10 cellular contexts compared by ENCODE assay signal in the genomic region with DNA sequence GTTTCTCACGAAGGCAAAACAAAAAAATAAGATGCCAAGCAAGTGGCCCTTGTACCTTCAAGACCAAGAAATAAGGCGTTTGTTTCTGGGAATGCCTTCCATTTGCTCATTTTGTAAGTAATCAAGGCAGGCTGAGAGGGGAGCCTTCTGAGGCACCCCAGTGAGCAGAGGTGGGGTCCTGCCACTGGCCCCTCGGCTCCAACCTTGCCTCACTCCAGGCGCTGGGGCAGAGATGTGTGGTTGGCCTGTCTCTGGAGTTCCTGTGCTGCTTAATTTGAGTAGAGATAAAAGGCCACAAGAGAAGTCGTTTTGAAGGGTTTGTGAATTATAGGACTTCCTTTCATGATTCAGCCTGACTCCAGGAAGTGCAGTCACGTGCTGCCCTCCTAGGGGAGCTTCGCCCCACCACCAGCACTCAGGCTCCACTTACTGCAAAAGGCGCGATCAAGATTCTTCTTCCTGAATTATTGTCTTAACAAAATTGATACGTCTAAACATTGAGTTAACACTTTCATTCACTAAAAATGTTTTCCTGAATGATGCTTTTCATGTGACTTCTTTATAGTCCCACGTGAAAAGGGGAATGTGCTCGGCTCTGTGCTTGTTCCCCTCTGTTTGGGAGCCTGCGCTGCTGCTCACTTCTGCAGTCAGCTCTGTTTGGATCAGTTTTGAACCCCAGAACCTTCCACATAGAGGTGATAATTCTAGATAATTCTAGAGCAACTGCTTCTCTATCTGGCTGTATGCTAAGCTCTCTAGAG. TPM values are rescaled to one million over a fixed set of nuclear protein-coding genes. Genes with fewer than 3 reads are reported as not detected.
A peak's percentile ranks its signal among the peaks of the same experiment; 100 is the strongest.
DNase-seq lines count a peak whose midpoint lies in the region; ATAC-seq, FAIRE-seq and TF ChIP-seq lines count a peak whose summit lies in the region.
"Had no signal": no experiment of that assay in that cellular context is flagged by ENCODE, and none has a peak within 500 bp of the region (broad histone marks: within the 10 kb centered on the region; RNA-seq: fewer than 3 reads in every experiment).

No MANE protein-coding gene starts in this region.

- intact Hi-C loops in pancreas (cut with DNase I), result no loop called here

- no peak overlapping the region for H3K27ac Mint-ChIP-seq in WTC11
- H3K27ac Mint-ChIP-seq: activated T-helper 1 cell treated with anti-CD3 and anti-CD28 coated beads, Interleukin-12 subunit alpha, Interleukin-12 subunit beta, Interleukin-2, Interleukin-4 antibody, amounts not matched to agents 30 ng/mL and 10 ng/mL and 1 ng/mL, durations not matched to agents 14 hours and 24 hours and 36 hours had no signal

- 72 to 75% methylated on average over 13 of the region's 13 CpGs for WGBS in pancreas, 2 donors

- H3K4me3 ChIP-seq in pancreas (no peak overlapping the region), MG63 (no peak overlapping the region)

- no peak for FAIRE-seq in pancreas (lab: Jason Lieb, UNC)

- DNase-seq in DMS79 treated with DMSO at 0.1 percent for 48 hours (lab: John Stamatoyannopoulos, UW), result peak; percentile 10
- no peak for DNase-seq in DMS79 (lab: John Stamatoyannopoulos, UW)
- no peak for DNase-seq in WTC11 (ENCODE audit: low spot score)
- DNase-seq in pancreas, result no peak
- DNase-seq in MG63, result no peak
- no peak for DNase-seq in OCI-M2 (lab: John Stamatoyannopoulos, UW; ENCODE audit: unreplicated experiment)
- DNase-seq in HCEC 1CT, result no peak

- H3K36me3 Mint-ChIP-seq in WTC11, result peaks cover 2% of the 10 kb centered on the region; the same call in 1 of the 2 replicates

- H3K9me3 Mint-ChIP-seq in WTC11, result peaks cover 24% of the 10 kb centered on the region

- ATAC-seq in HG03139 (IDR thresholded peaks at IDR 0.05; ENCODE audit: unreplicated experiment) (peak; percentile 59), WTC11 (peak; percentile 32), pancreas (peak in 3 of 4 donors; percentile 25 to 66 (median 66))

- H3K4me1 Mint-ChIP-seq in WTC11, result peaks cover 18% of the 10 kb centered on the region

- CTCF ChIA-PET in WTC11 (lab: Charles Lee), result interaction anchor here (0.9 to 1.1 kb wide), 4 partner anchors 8 to 59 kb away, joined by 3 to 4 read pairs (median 3); no protein-coding TSS in a partner anchor

- H3K27me3 Mint-ChIP-seq in WTC11 (ENCODE audit: low read depth), result peaks cover 14% of the 10 kb centered on the region

- POLR2A ChIA-PET in WTC11 (lab: Charles Lee), result interaction anchor here (0.7 kb wide), 1 partner anchor 1332 kb away, joined by 3 read pairs; no protein-coding TSS in a partner anchor

- peak overlapping the region in 1 of 4 donors; percentile 17 for H3K27ac ChIP-seq in pancreas
- H3K27ac ChIP-seq: 22Rv1 had no signal

- no peak overlapping the region for H3K4me3 Mint-ChIP-seq in WTC11
- H3K4me3 Mint-ChIP-seq: activated T-helper 1 cell treated with anti-CD3 and anti-CD28 coated beads, Interleukin-12 subunit alpha, Interleukin-12 subunit beta, Interleukin-2, Interleukin-4 antibody, amounts not matched to agents 30 ng/mL and 10 ng/mL and 1 ng/mL, durations not matched to agents 14 hours and 24 hours and 36 hours had no signal

- TF ChIP-seq CTCF in WTC11 (IDR thresholded peaks at IDR 0.05) (no peak), pancreas (IDR thresholded peaks at IDR 0.05) (no peak)

- no peaks in the 10 kb centered on the region for H3K36me3 ChIP-seq in pancreas
- no peaks in the 10 kb centered on the region for H3K36me3 ChIP-seq in MG63

- H3K27me3 ChIP-seq in pancreas, result no peaks in the 10 kb centered on the region
- no peaks in the 10 kb centered on the region for H3K27me3 ChIP-seq in MG63

- peaks cover 0 to 8% (median 6%) of the 10 kb centered on the region in 3 donors for H3K4me1 ChIP-seq in pancreas

- H3K9me3 ChIP-seq in pancreas, result no peaks in the 10 kb centered on the region
- no peaks in the 10 kb centered on the region for H3K9me3 ChIP-seq in MG63

TF ChIP-seq in WTC11, 78 proteins besides CTCF, POLR2A, EP300 and RAD21:
- TF ChIP-seq ZNF416 (CRISPR knock-in tag; IDR thresholded peaks at IDR 0.05), result no peak
- TF ChIP-seq, protein P1, sequence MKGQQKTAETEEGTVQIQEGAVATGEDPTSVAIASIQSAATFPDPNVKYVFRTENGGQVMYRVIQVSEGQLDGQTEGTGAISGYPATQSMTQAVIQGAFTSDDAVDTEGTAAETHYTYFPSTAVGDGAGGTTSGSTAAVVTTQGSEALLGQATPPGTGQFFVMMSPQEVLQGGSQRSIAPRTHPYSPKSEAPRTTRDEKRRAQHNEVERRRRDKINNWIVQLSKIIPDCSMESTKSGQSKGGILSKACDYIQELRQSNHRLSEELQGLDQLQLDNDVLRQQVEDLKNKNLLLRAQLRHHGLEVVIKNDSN (CRISPR knock-in tag; IDR thresholded peaks at IDR 0.05), result peak; percentile 64
- no peak for TF ChIP-seq ATF1 (CRISPR knock-in tag; IDR thresholded peaks at IDR 0.05)
- TF ChIP-seq RORB (CRISPR knock-in tag; IDR thresholded peaks at IDR 0.05), result no peak
- TF ChIP-seq FOXK1 (CRISPR knock-in tag; IDR thresholded peaks at IDR 0.05), result no peak
- TF ChIP-seq, protein P2, sequence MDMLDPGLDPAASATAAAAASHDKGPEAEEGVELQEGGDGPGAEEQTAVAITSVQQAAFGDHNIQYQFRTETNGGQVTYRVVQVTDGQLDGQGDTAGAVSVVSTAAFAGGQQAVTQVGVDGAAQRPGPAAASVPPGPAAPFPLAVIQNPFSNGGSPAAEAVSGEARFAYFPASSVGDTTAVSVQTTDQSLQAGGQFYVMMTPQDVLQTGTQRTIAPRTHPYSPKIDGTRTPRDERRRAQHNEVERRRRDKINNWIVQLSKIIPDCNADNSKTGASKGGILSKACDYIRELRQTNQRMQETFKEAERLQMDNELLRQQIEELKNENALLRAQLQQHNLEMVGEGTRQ (CRISPR knock-in tag; IDR thresholded peaks at IDR 0.05), result peak; percentile 76
- TF ChIP-seq, protein P3, sequence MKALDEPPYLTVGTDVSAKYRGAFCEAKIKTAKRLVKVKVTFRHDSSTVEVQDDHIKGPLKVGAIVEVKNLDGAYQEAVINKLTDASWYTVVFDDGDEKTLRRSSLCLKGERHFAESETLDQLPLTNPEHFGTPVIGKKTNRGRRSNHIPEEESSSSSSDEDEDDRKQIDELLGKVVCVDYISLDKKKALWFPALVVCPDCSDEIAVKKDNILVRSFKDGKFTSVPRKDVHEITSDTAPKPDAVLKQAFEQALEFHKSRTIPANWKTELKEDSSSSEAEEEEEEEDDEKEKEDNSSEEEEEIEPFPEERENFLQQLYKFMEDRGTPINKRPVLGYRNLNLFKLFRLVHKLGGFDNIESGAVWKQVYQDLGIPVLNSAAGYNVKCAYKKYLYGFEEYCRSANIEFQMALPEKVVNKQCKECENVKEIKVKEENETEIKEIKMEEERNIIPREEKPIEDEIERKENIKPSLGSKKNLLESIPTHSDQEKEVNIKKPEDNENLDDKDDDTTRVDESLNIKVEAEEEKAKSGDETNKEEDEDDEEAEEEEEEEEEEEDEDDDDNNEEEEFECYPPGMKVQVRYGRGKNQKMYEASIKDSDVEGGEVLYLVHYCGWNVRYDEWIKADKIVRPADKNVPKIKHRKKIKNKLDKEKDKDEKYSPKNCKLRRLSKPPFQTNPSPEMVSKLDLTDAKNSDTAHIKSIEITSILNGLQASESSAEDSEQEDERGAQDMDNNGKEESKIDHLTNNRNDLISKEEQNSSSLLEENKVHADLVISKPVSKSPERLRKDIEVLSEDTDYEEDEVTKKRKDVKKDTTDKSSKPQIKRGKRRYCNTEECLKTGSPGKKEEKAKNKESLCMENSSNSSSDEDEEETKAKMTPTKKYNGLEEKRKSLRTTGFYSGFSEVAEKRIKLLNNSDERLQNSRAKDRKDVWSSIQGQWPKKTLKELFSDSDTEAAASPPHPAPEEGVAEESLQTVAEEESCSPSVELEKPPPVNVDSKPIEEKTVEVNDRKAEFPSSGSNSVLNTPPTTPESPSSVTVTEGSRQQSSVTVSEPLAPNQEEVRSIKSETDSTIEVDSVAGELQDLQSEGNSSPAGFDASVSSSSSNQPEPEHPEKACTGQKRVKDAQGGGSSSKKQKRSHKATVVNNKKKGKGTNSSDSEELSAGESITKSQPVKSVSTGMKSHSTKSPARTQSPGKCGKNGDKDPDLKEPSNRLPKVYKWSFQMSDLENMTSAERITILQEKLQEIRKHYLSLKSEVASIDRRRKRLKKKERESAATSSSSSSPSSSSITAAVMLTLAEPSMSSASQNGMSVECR (CRISPR knock-in tag; IDR thresholded peaks at IDR 0.05; ENCODE audit: borderline replicate concordance), result no peak

RNA-seq across cellular contexts. Expression of gene SYK, which starts 13.7 kb away (rescaled TPM):
- 5.8 to 7.4 TPM (median 6.2 TPM) in 3 replicates for total RNA-seq in WTC11 (2021)
- total RNA-seq in pancreas, result 10 to 100 TPM in 5 of 6 donors, 1 to 10 TPM in 1; 9.7 to 41.1 (median 12.8) TPM
- 1 to 10 TPM; 5.5 to 6.4 TPM for polyA plus RNA-seq in pancreas
- total RNA-seq in MG63 (2014; rRNA removed; shearing (Covaris generic); ENCODE audit: low replicate concordance), result 4.9 and 7.9 TPM in 2 replicates
